11 cellular contexts compared by ENCODE assay signal in the genomic region with DNA sequence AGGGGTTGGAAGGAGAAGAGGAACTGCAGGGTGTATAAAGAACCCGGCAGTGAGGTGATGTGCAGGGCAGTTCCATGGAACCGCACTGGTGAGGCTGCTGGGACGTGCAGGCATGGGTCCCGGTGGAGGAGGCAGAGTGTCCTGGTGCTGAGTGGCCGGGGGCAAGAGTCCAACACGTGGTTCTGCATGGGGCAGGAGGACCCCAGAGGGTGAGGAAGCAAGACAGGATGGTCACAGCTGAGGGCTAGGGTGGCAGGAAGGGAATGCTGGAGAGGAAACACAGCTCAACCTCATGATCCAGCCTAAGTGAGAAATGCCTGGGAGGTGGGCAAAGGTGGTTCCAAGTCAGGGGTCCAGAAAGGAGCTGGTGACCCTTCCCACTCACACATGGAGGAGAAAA.
"Had no signal": no experiment of that assay in that cellular context is flagged by ENCODE, and none has a peak within 500 bp of the region (broad histone marks: within the 10 kb centered on the region; RNA-seq: fewer than 3 reads in every experiment).

No MANE protein-coding gene starts in this region.

- H3K4me3 ChIP-seq: tibial artery had no signal

- H3K27me3 ChIP-seq: tibial artery had no signal

- H3K4me1 ChIP-seq: parathyroid adenoma had no signal

- H2AFZ ChIP-seq: parathyroid adenoma had no signal

- H3K27ac ChIP-seq: parathyroid adenoma, tibial artery had no signal

- H3K79me2 ChIP-seq: parathyroid adenoma had no signal

- H3K9me3 ChIP-seq: tibial artery had no signal

- H3K36me3 ChIP-seq: tibial artery had no signal

- DNase-seq: activated CD4-positive, alpha-beta T cell treated with anti-CD3 and anti-CD28 coated beads, Interleukin-2, amount 50 U/mL, for 1 hour; activated CD8-positive, alpha-beta memory T cell treated with anti-CD3 and anti-CD28 coated beads for 24 hours; caudate nucleus; hypothalamus; kidney; stimulated activated CD4-positive, alpha-beta T cell treated with anti-CD3 and anti-CD28 coated beads, Interleukin-2, amount 100 ng/mL, for 48 hours; SW 1271; tibial artery had no signal

- ATAC-seq: esophagus mucosa; stimulated activated memory B cell treated with anti-CD40 and anti-IgM and Interleukin-4, amounts not matched to agents 10 μg/mL and 1 μg/mL and 100 μg/mL, for 72 hours had no signal
